ENCODE assay signal across 15 cellular contexts in the genomic region with DNA sequence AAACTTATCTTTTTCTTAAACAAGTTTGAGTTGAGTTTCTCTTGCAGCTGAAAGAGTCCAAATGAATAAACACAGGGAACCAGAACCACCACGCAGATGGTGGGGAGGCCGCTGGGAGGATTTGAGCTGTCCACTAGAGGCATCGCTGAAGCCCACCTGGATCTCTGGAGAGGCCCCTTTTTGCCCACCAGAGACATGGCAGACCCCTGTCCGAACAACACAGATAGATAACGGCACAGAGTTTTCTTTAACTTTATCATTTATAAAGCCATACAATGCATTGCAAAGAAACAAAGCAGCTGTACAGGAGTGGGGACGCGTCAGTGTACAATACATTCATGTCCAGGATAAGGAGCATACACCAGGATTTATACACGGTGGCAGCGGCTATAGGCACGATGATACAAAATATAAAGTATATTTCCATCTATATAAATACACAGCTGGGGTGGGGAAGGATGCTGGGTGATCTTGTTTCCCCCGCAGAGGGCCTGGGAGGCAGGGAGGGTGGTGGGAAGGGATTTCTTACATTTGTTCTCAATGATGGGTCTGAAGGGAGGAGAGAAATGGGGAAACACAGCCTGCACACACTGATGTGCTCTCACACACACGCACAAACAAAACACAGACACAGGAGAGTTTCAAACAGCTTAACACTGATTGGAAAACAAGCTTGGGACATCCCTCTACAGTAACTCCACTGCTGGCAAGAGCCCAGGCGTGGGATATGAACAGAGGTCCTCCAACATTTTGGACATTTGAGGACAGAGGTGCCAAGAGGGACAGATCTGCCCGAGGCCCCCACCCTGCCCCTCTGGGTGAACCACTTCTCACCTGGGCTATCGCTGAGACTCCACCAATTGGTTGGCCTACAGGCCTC.
DNase-seq lines count a peak whose midpoint lies in the region; ATAC-seq and TF ChIP-seq lines count a peak whose summit lies in the region.
"Had no signal": no experiment of that assay in that cellular context is flagged by ENCODE, and none has a peak within 500 bp of the region (broad histone marks: within the 10 kb centered on the region; RNA-seq: fewer than 3 reads in every experiment).

No MANE protein-coding gene starts in this region.

- no peak for TF ChIP-seq CTCF in OCI-LY3 (IDR thresholded peaks at IDR 0.05; ENCODE audit: low read depth, low read length)
- TF ChIP-seq CTCF in gastrocnemius medialis (IDR thresholded peaks at IDR 0.05 in 4 of 5, conservative IDR thresholded peaks at IDR 0.05 in 1 of 5) = no peak

- POLR2A ChIA-PET in activated CD4-positive, alpha-beta T cell treated with anti-CD3 and anti-CD28 coated beads, Interleukin-2, amount 10 ng/mL, durations not matched to agents 7 days and 5 days (lab: Charles Lee) = no interaction called here

- peaks cover 29 to 36% (median 34%) of the 10 kb centered on the region in 10 experiments for H3K4me1 ChIP-seq in BLaER1 treated with 17β-estradiol and CSF1 and Interleukin-3, amounts not matched to agents 10 nM and 100 nM
- H3K4me1 ChIP-seq in OCI-LY3 (ENCODE audit: low read length) = peaks cover 13% of the 10 kb centered on the region
- H3K4me1 ChIP-seq in gastrocnemius medialis = peaks cover 18 to 46% of the 10 kb centered on the region in 2 donors
- H3K4me1 ChIP-seq: neural progenitor cell, SJCRH30 had no signal

- no peak overlapping the region for H3K4me3 Mint-ChIP-seq in activated CD4-positive, alpha-beta T cell treated with anti-CD3 and anti-CD28 coated beads, Interleukin-2, amount 10 ng/mL, durations not matched to agents 7 days and 5 days
- H3K4me3 Mint-ChIP-seq: activated naive CD8-positive, alpha-beta T cell treated with anti-CD3 and anti-CD28 coated beads for 36 hours; neural progenitor cell had no signal

- H3K9me3 ChIP-seq in BLaER1 treated with 17β-estradiol and CSF1 and Interleukin-3, amounts not matched to agents 10 nM and 100 nM (replicated peaks in 1 of 11) = no peaks in the 10 kb centered on the region
- H3K9me3 ChIP-seq in OCI-LY3 (ENCODE audit: insufficient read depth, low read length) (no peaks in the 10 kb centered on the region), gastrocnemius medialis (no peaks in the 10 kb centered on the region)
- H3K9me3 ChIP-seq: SJCRH30 had no signal

- no peak overlapping the region for H3K4me3 ChIP-seq in BLaER1 treated with 17β-estradiol and CSF1 and Interleukin-3, amounts not matched to agents 10 nM and 100 nM
- H3K4me3 ChIP-seq in OCI-LY3 (ENCODE audit: low read length) = no peak overlapping the region
- H3K4me3 ChIP-seq in gastrocnemius medialis = no peak overlapping the region
- H3K4me3 ChIP-seq: neural progenitor cell, SJCRH30 had no signal

- no peaks in the 10 kb centered on the region for H3K27me3 Mint-ChIP-seq in activated CD4-positive, alpha-beta T cell treated with anti-CD3 and anti-CD28 coated beads, Interleukin-2, amount 10 ng/mL, durations not matched to agents 7 days and 5 days
- H3K27me3 Mint-ChIP-seq: activated naive CD8-positive, alpha-beta T cell treated with anti-CD3 and anti-CD28 coated beads for 36 hours had no signal

- intact Hi-C loops in gastrocnemius medialis (cut with DNase I; ENCODE audit: low total_unique reads) = loop anchor here (5.0 kb wide), 1 partner anchor 33 kb away; no protein-coding TSS in a partner anchor

- no peak overlapping the region for H2AFZ ChIP-seq in OCI-LY3 (ENCODE audit: low read depth, low read length)
- H2AFZ ChIP-seq: neural progenitor cell had no signal

- H3K27ac Mint-ChIP-seq in activated CD4-positive, alpha-beta T cell treated with anti-CD3 and anti-CD28 coated beads, Interleukin-2, amount 10 ng/mL, durations not matched to agents 7 days and 5 days = no peak overlapping the region
- H3K27ac Mint-ChIP-seq: activated naive CD8-positive, alpha-beta T cell treated with anti-CD3 and anti-CD28 coated beads for 36 hours; neural progenitor cell had no signal

- H3K4me2 ChIP-seq in BLaER1 treated with 17β-estradiol and CSF1 and Interleukin-3, amounts not matched to agents 10 nM and 100 nM = peak overlapping the region; percentile 57 to 80 (median 67)
- H3K4me2 ChIP-seq in OCI-LY3 (ENCODE audit: low read length) = peak overlapping the region; percentile 49; the same call in 1 of the 2 replicates
- H3K4me2 ChIP-seq: neural progenitor cell had no signal

- ATAC-seq in left lobe of liver (no peak), gastrocnemius medialis (no peak)

- no peaks in the 10 kb centered on the region for H3K27me3 ChIP-seq in BLaER1 treated with 17β-estradiol and CSF1 and Interleukin-3, amounts not matched to agents 10 nM and 100 nM
- no peaks in the 10 kb centered on the region for H3K27me3 ChIP-seq in OCI-LY3 (ENCODE audit: low read depth, low read length)
- H3K27me3 ChIP-seq in gastrocnemius medialis = no peaks in the 10 kb centered on the region
- H3K27me3 ChIP-seq: SJCRH30 had no signal

- DNase-seq in left lobe of liver (ENCODE audit: low spot score) (peak; percentile 45), gastrocnemius medialis (peak; percentile 1 to 15), NCI-H187 (lab: John Stamatoyannopoulos, UW) (no peak), NCI-H345 treated with DMSO at 0.1 percent for 48 hours (lab: John Stamatoyannopoulos, UW; ENCODE audit: unreplicated experiment) (no peak)
- DNase-seq in activated CD4-positive, alpha-beta T cell treated with anti-CD3 and anti-CD28 coated beads, Interleukin-2, amount 10 ng/mL, durations not matched to agents 7 days and 5 days = no peak
- no peak for DNase-seq in effector CD4-positive, alpha-beta T cell
- DNase-seq: activated CD4-positive, CD25-positive, alpha-beta regulatory T cell treated with anti-CD3 and anti-CD28 coated beads, Interleukin-2, amount 50 U/mL, for 72 hours; activated naive CD8-positive, alpha-beta T cell treated with anti-CD3 and anti-CD28 coated beads for 36 hours; NCI-H1436; NCI-H345; SJCRH30; stimulated activated CD4-positive, alpha-beta T cell treated with anti-CD3 and anti-CD28 coated beads, Interleukin-1b, Interleukin-23, amount 100 ng/mL, for 48 hours had no signal

- H4K20me1 ChIP-seq in BLaER1 treated with 17β-estradiol and CSF1 and Interleukin-3, amounts not matched to agents 10 nM and 100 nM = peaks cover 0 to 31% (median 0%) of the 10 kb centered on the region in 11 experiments; a peak in 6 of 22 replicates
- no peaks in the 10 kb centered on the region for H4K20me1 ChIP-seq in OCI-LY3 (ENCODE audit: insufficient read depth, low read length)

- H3K9me3 Mint-ChIP-seq in activated CD4-positive, alpha-beta T cell treated with anti-CD3 and anti-CD28 coated beads, Interleukin-2, amount 10 ng/mL, durations not matched to agents 7 days and 5 days = no peaks in the 10 kb centered on the region
- H3K9me3 Mint-ChIP-seq: activated naive CD8-positive, alpha-beta T cell treated with anti-CD3 and anti-CD28 coated beads for 36 hours; neural progenitor cell had no signal

- in situ Hi-C loops in gastrocnemius medialis (cut with MboI; ENCODE audit: low sequenced_read_pairs in 4 of 4) = no loop called here

- no peaks in the 10 kb centered on the region for H3K79me2 ChIP-seq in OCI-LY3 (ENCODE audit: low read length)

- H3K4me1 Mint-ChIP-seq in activated CD4-positive, alpha-beta T cell treated with anti-CD3 and anti-CD28 coated beads, Interleukin-2, amount 10 ng/mL, durations not matched to agents 7 days and 5 days = peaks cover 7% of the 10 kb centered on the region
- H3K4me1 Mint-ChIP-seq: activated naive CD8-positive, alpha-beta T cell treated with anti-CD3 and anti-CD28 coated beads for 36 hours had no signal

- no peak overlapping the region for H3K9ac ChIP-seq in BLaER1 treated with 17β-estradiol and CSF1 and Interleukin-3, amounts not matched to agents 10 nM and 100 nM
- no peak overlapping the region for H3K9ac ChIP-seq in OCI-LY3 (ENCODE audit: low read length)
- H3K9ac ChIP-seq: neural progenitor cell had no signal

- CTCF ChIA-PET in activated CD4-positive, alpha-beta T cell treated with anti-CD3 and anti-CD28 coated beads, Interleukin-2, amount 10 ng/mL, durations not matched to agents 7 days and 5 days (lab: Charles Lee) = interaction anchor here (1.9 kb wide), 1 partner anchor 11 kb away, joined by 6 read pairs; no protein-coding TSS in a partner anchor

- H3K27ac ChIP-seq in BLaER1 treated with 17β-estradiol and CSF1 and Interleukin-3, amounts not matched to agents 10 nM and 100 nM = peak overlapping the region in 9 of 11 experiments; percentile 36 to 78 (median 64); a peak in 15 of 22 replicates
- H3K27ac ChIP-seq in OCI-LY3 (ENCODE audit: low read length) (no peak overlapping the region), gastrocnemius medialis (peak overlapping the region; percentile 73 to 83 (median 81))
- H3K27ac ChIP-seq: neural progenitor cell, SJCRH30 had no signal

- H3K36me3 Mint-ChIP-seq in activated CD4-positive, alpha-beta T cell treated with anti-CD3 and anti-CD28 coated beads, Interleukin-2, amount 10 ng/mL, durations not matched to agents 7 days and 5 days (ENCODE audit: low read depth) = no peaks in the 10 kb centered on the region
- H3K36me3 Mint-ChIP-seq: activated naive CD8-positive, alpha-beta T cell treated with anti-CD3 and anti-CD28 coated beads for 36 hours; neural progenitor cell had no signal

- peaks cover 0 to 29% (median 0%) of the 10 kb centered on the region in 11 experiments; a peak in 8 of 22 replicates for H3K36me3 ChIP-seq in BLaER1 treated with 17β-estradiol and CSF1 and Interleukin-3, amounts not matched to agents 10 nM and 100 nM
- H3K36me3 ChIP-seq in OCI-LY3 (replicated peaks; ENCODE audit: low read depth, low read length) = no peaks in the 10 kb centered on the region
- peaks cover 0 to 35% of the 10 kb centered on the region in 2 donors for H3K36me3 ChIP-seq in gastrocnemius medialis
- H3K36me3 ChIP-seq: neural progenitor cell, SJCRH30 had no signal

- TF ChIP-seq POLR2A in gastrocnemius medialis (IDR thresholded peaks at IDR 0.05) = no peak

Comparison
In these comparisons a context has a peak if more than half of its experiments do, and no peak if none do; other contexts are left out.
1. DNase-seq: peak in left lobe of liver (single experiment) and gastrocnemius medialis (2 of 2); none in activated CD4-positive, alpha-beta T cell treated with anti-CD3 and anti-CD28 coated beads, Interleukin-2, amount 10 ng/mL, durations not matched to agents 7 days and 5 days (single experiment), NCI-H187 (0 of 2), NCI-H345 treated with DMSO at 0.1 percent for 48 hours (single experiment) and effector CD4-positive, alpha-beta T cell (single experiment).